17 cellular contexts compared by ENCODE assay signal in genomic region chr9:4638968-4639367, GRCh38. TPM values are rescaled to one million over a fixed set of nuclear protein-coding genes. Genes with fewer than 3 reads are reported as not detected.
DNase-seq lines count a peak whose midpoint lies in the region; ATAC-seq and TF ChIP-seq lines count a peak whose summit lies in the region.
"Had no signal": no experiment of that assay in that cellular context is flagged by ENCODE, and none has a peak within 500 bp of the region (broad histone marks: within the 10 kb centered on the region; RNA-seq: fewer than 3 reads in every experiment).

No MANE protein-coding gene starts in this region.

- H3F3A ChIP-seq in MM.1S (ENCODE audit: insufficient read depth, low read length), result no peaks in the 10 kb centered on the region

- H3K4me1 Mint-ChIP-seq in central memory CD8-positive, alpha-beta T cell, result peaks cover 16% of the 10 kb centered on the region
- peaks cover 5 to 15% (median 9%) of the 10 kb centered on the region in 4 donors for H3K4me1 Mint-ChIP-seq in naive thymus-derived CD8-positive, alpha-beta T cell
- H3K4me1 Mint-ChIP-seq: B cell had no signal

- H3K4me3 Mint-ChIP-seq in central memory CD8-positive, alpha-beta T cell, result no peak overlapping the region
- H3K4me3 Mint-ChIP-seq in naive thymus-derived CD8-positive, alpha-beta T cell, result no peak overlapping the region
- H3K4me3 Mint-ChIP-seq: B cell; CD8-positive, alpha-beta memory T cell had no signal

- TF ChIP-seq CTCF in MM.1S (IDR thresholded peaks at IDR 0.05; ENCODE audit: low read length), result no peak

- no peaks in the 10 kb centered on the region for H3K79me2 ChIP-seq in MM.1S (ENCODE audit: low read length)

- ATAC-seq in central memory CD8-positive, alpha-beta T cell (replicated peaks; ENCODE audit: extremely low read depth, poor library complexity, severe bottlenecking), result no peak
- no peak for ATAC-seq in naive thymus-derived CD8-positive, alpha-beta T cell
- ATAC-seq in GM18868 (IDR thresholded peaks at IDR 0.05; ENCODE audit: unreplicated experiment), result no peak
- ATAC-seq: K562 had no signal

- no peak overlapping the region for H3K4me3 ChIP-seq in MM.1S (ENCODE audit: low read length)
- H3K4me3 ChIP-seq: K562 had no signal

- no peaks in the 10 kb centered on the region for H4K20me1 ChIP-seq in MM.1S (ENCODE audit: insufficient read depth, low read length)

- H3K27ac ChIP-seq in MM.1S (ENCODE audit: low read length), result no peak overlapping the region

- no peaks in the 10 kb centered on the region for H3K36me3 ChIP-seq in MM.1S (replicated peaks; ENCODE audit: insufficient read depth, low read length)

- no peaks in the 10 kb centered on the region for H3K4me1 ChIP-seq in MM.1S (ENCODE audit: low read length)

- no peaks in the 10 kb centered on the region for H3K9me3 Mint-ChIP-seq in central memory CD8-positive, alpha-beta T cell
- H3K9me3 Mint-ChIP-seq in naive thymus-derived CD8-positive, alpha-beta T cell, result no peaks in the 10 kb centered on the region
- H3K9me3 Mint-ChIP-seq: CD8-positive, alpha-beta memory T cell had no signal

- H3K27me3 Mint-ChIP-seq in central memory CD8-positive, alpha-beta T cell, result no peaks in the 10 kb centered on the region
- H3K27me3 Mint-ChIP-seq in naive thymus-derived CD8-positive, alpha-beta T cell, result peaks cover 0 to 5% (median 0%) of the 10 kb centered on the region in 5 donors

- no peaks in the 10 kb centered on the region for H3K27me3 ChIP-seq in MM.1S (replicated peaks; ENCODE audit: insufficient read depth, low read length)

- H3K36me3 Mint-ChIP-seq in central memory CD8-positive, alpha-beta T cell (ENCODE audit: insufficient read depth), result no peaks in the 10 kb centered on the region
- H3K36me3 Mint-ChIP-seq in naive thymus-derived CD8-positive, alpha-beta T cell, result no peaks in the 10 kb centered on the region

- H3K9ac ChIP-seq in MM.1S (ENCODE audit: low read length), result no peak overlapping the region

- no peaks in the 10 kb centered on the region for H3K9me3 ChIP-seq in MM.1S (replicated peaks; ENCODE audit: insufficient read depth, low read length)

- POLR2A ChIA-PET in naive thymus-derived CD8-positive, alpha-beta T cell (lab: Charles Lee), result no interaction called here

- no peak overlapping the region for H3K4me2 ChIP-seq in MM.1S (ENCODE audit: low read depth, low read length)

- peak overlapping the region; percentile 10; the same call in 1 of the 2 replicates for H2AFZ ChIP-seq in MM.1S (ENCODE audit: low read length)

- peak overlapping the region; percentile 39 for H3K27ac Mint-ChIP-seq in central memory CD8-positive, alpha-beta T cell (ENCODE audit: low read depth)
- peak overlapping the region in 4 of 10 donors; percentile 25 to 61 (median 38) for H3K27ac Mint-ChIP-seq in naive thymus-derived CD8-positive, alpha-beta T cell
- H3K27ac Mint-ChIP-seq: B cell had no signal

- no peaks in the 10 kb centered on the region for H3K9me2 ChIP-seq in MM.1S (replicated peaks; ENCODE audit: insufficient read depth, low read length)

- DNase-seq in NCI-H2227 (lab: John Stamatoyannopoulos, UW; ENCODE audit: unreplicated experiment) (peak; percentile 10), NCI-H2227 treated with DMSO at 0.1 percent for 48 hours (lab: John Stamatoyannopoulos, UW) (no peak), COR-L47 (lab: John Stamatoyannopoulos, UW) (peak; percentile 56), MM.1S (no peak), HuH-7.5 (ENCODE audit: low spot score) (no peak)
- DNase-seq in central memory CD8-positive, alpha-beta T cell (ENCODE audit: low spot score in 2 of 2), result no peak
- DNase-seq in naive thymus-derived CD8-positive, alpha-beta T cell, result no peak
- DNase-seq: C1 segment of cervical spinal cord; CD8-positive, alpha-beta memory T cell; DMS53; GF-D8; HCEC 1CT had no signal

RNA-seq across cellular contexts. Expression of gene PLPP6, which starts 23.1 kb away (rescaled TPM):
- 10 to 100 TPM; 22.5 to 23.6 TPM for total RNA-seq in naive thymus-derived CD8-positive, alpha-beta T cell
- 1 to 10 TPM; 4.9 to 6.1 (median 5.8) TPM for polyA plus RNA-seq in naive thymus-derived CD8-positive, alpha-beta T cell

RNA-seq across cellular contexts. Expression of gene SPATA6L, which starts 27.3 kb away (rescaled TPM):
- 1 to 10 TPM; 5.2 to 5.8 TPM for total RNA-seq in naive thymus-derived CD8-positive, alpha-beta T cell
- 1 to 10 TPM in 2 of 3 donors, not detected in 1; 1.5 to 2.6 TPM for polyA plus RNA-seq in naive thymus-derived CD8-positive, alpha-beta T cell
- total RNA-seq: A172, H4 had no signal

RNA-seq across cellular contexts. Expression of gene CDC37L1, which starts 40.4 kb away (rescaled TPM):
- total RNA-seq in naive thymus-derived CD8-positive, alpha-beta T cell, result 10 to 100 TPM; 28.7 to 29.5 TPM
- polyA plus RNA-seq in naive thymus-derived CD8-positive, alpha-beta T cell, result 10 to 100 TPM; 18.5 to 19.2 (median 19.1) TPM

Comparison
In these comparisons a context has a peak if more than half of its experiments do, and no peak if none do; other contexts are left out.
1. DNase-seq: peak in NCI-H2227 (single experiment) and COR-L47 (single experiment); none in NCI-H2227 treated with DMSO at 0.1 percent for 48 hours (single experiment), MM.1S (single experiment), central memory CD8-positive, alpha-beta T cell (0 of 2), naive thymus-derived CD8-positive, alpha-beta T cell (0 of 10) and HuH-7.5 (single experiment).